ENCODE assay signal across 8 cellular contexts in the genomic region with DNA sequence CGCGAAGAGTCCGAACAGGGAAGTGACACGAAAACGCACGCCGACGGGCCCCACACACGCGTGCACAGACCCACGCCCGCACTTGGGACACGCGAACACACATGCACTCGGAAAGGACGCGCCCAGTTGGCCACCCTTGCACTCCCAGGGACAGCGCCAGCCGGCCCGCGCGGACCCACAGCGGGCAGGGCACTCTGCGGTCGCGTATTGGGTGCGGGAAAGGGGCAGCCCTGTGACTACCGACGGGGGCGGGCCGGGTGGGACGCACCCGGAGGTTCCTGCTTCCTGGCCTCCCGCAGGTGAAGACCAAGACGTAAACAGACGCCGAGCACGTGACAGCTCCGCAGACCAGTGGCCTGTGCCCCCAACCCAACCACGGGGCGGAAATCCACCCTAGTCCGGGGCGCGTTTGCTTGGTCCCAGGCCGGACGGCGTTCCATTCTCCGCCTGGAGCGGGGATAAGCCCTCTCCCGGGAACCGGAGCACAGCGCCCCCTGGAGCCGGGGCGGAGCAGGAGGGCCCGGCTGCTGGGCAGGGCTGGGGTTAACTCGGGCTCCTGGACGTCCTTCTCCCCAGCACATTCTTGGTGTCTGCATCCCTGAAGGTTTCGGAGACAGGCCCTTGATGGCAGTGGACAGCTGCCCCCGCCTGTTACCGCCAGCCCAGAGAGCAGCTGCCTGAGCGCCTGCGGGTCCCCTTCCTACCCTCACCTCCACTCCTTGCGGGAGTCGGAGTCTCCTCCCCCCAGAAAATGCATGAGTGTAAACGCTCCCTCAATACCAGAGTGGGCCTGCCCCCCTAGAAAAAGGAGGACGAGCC. TPM values are rescaled to one million over a fixed set of nuclear protein-coding genes. Genes with fewer than 3 reads are reported as not detected.
DNase-seq lines count a peak whose midpoint lies in the region; ATAC-seq and TF ChIP-seq lines count a peak whose summit lies in the region.

No MANE protein-coding gene starts in this region.

- peak overlapping the region; percentile 76 for H3K4me3 Mint-ChIP-seq in activated CD4-positive, alpha-beta memory T cell treated with anti-CD3 and anti-CD28 coated beads for 36 hours

- CTCF ChIA-PET in activated CD4-positive, alpha-beta memory T cell treated with anti-CD3 and anti-CD28 coated beads for 36 hours (lab: Charles Lee) = interaction anchor here (0.6 to 14.6 kb wide), 26 partner anchors 9 to 782 kb away, joined by 3 to 199 read pairs (median 3); partner anchors contain the start of genes HIF1AN, KAZALD1, MRPL43 and PDZD7

- peak overlapping the region; percentile 99 to 100 for H3K27ac ChIP-seq in lung (ENCODE audit: low read depth in 1 of 2, low read length in 1 of 2)

- peaks cover 6 to 18% of the 10 kb centered on the region in 2 donors for H3K4me1 ChIP-seq in lung (ENCODE audit: control insufficient read depth in 2 of 2, insufficient read depth in 2 of 2, low read length in 2 of 2)

- DNase-seq in GM06990 (ENCODE audit: extremely low read depth, insufficient read length) (peak; percentile 79), NCI-H460 (ENCODE audit: extremely low read depth, low read depth) (peak; percentile 72), ecto neural progenitor cell (ENCODE audit: low spot score) (peak; percentile 93), lung (ENCODE audit: low spot score) (peak; percentile 83)
- DNase-seq in activated CD4-positive, alpha-beta memory T cell treated with anti-CD3 and anti-CD28 coated beads for 36 hours = peak; percentile 79
- DNase-seq in stimulated activated CD4-positive, alpha-beta T cell treated with anti-CD3 and anti-CD28 coated beads, TNF-alpha, amount 100 ng/mL, for 24 hours (ENCODE audit: low read depth in 3 of 3) = peak; percentile 38 to 69 (median 44)

- H3K27me3 ChIP-seq in GM06990 (replicated peaks; ENCODE audit: control insufficient read depth, insufficient read depth, low read length) (no peaks in the 10 kb centered on the region), lung (ENCODE audit: control insufficient read depth, insufficient read depth) (no peaks in the 10 kb centered on the region)

- no peaks in the 10 kb centered on the region for H3K9me3 ChIP-seq in lung (ENCODE audit: control insufficient read depth in 2 of 2, insufficient read depth in 1 of 2, low read length in 1 of 2)

- peaks cover 3% of the 10 kb centered on the region; the same call in 1 of the 2 replicates for H3K36me3 ChIP-seq in GM06990 (ENCODE audit: control insufficient read depth, insufficient read depth, low read length)
- H3K36me3 ChIP-seq in lung (ENCODE audit: control insufficient read depth in 2 of 2, insufficient read depth in 2 of 2, low read length in 2 of 2) = peaks cover 0 to 16% of the 10 kb centered on the region in 2 donors

- TF ChIP-seq CTCF in GM06990 (IDR thresholded peaks at IDR 0.05; ENCODE audit: insufficient read depth, low read length, poor library complexity, severe bottlenecking) (peak; percentile 97), lung (IDR thresholded peaks at IDR 0.05; ENCODE audit: control extremely low read depth, extremely low read depth) (peak; percentile 35)

- peaks cover 20% of the 10 kb centered on the region for H3K4me1 Mint-ChIP-seq in activated CD4-positive, alpha-beta memory T cell treated with anti-CD3 and anti-CD28 coated beads for 36 hours (ENCODE audit: low read depth)

- H3K27ac Mint-ChIP-seq in activated CD4-positive, alpha-beta memory T cell treated with anti-CD3 and anti-CD28 coated beads for 36 hours = peak overlapping the region; percentile 79

- peaks cover 9% of the 10 kb centered on the region for H3K36me3 Mint-ChIP-seq in activated CD4-positive, alpha-beta memory T cell treated with anti-CD3 and anti-CD28 coated beads for 36 hours

- peak; percentile 32 for ATAC-seq in HG02642 (IDR thresholded peaks at IDR 0.05; ENCODE audit: poor library complexity, unreplicated experiment)
- peak; percentile 60 for ATAC-seq in lung (ENCODE audit: insufficient read depth, low FRiP score)
- no peak for ATAC-seq in GM18870 (IDR thresholded peaks at IDR 0.05; ENCODE audit: unreplicated experiment)

- H3K27me3 Mint-ChIP-seq in activated CD4-positive, alpha-beta memory T cell treated with anti-CD3 and anti-CD28 coated beads for 36 hours = no peaks in the 10 kb centered on the region

- H3K9me3 Mint-ChIP-seq in activated CD4-positive, alpha-beta memory T cell treated with anti-CD3 and anti-CD28 coated beads for 36 hours = no peaks in the 10 kb centered on the region

- 0% methylated on average over 55 to 66 of the region's 66 CpGs for WGBS in lung, 2 donors

- peak overlapping the region; percentile 92 for H3K4me3 ChIP-seq in GM06990 (replicated peaks; ENCODE audit: low read depth, low read length)
- peak overlapping the region; percentile 68 for H3K4me3 ChIP-seq in lung

- intact Hi-C loops in activated CD4-positive, alpha-beta memory T cell treated with anti-CD3 and anti-CD28 coated beads for 36 hours (cut with micrococcal nuclease) = loop anchor here (1.0 to 5.0 kb wide), 4 partner anchors 10 to 1505 kb away; partner anchors contain the start of genes ACTR1A, MRPL43, SLF2 and SUFU

- POLR2A ChIA-PET in activated CD4-positive, alpha-beta memory T cell treated with anti-CD3 and anti-CD28 coated beads for 36 hours (lab: Charles Lee) = interaction anchor here (0.7 to 1.2 kb wide), 5 partner anchors 9 to 35 kb away, joined by 3 to 6 read pairs (median 4); partner anchors contain the start of genes PDZD7 and SFXN3

RNA-seq across cellular contexts. Expression of gene LZTS2, which starts 2.0 kb away (rescaled TPM):
- total RNA-seq in NCI-H460 (2014; rRNA removed; shearing (Covaris generic)) = 49.2 and 51.6 TPM in 2 replicates
- 163 and 176 TPM in 2 replicates for polyA plus RNA-seq in NCI-H460 (2014; cell fraction: nucleus; rRNA removed)
- total RNA-seq in activated CD4-positive, alpha-beta memory T cell treated with anti-CD3 and anti-CD28 coated beads for 36 hours = 10 to 100 TPM; 12.0 to 12.5 TPM
- total RNA-seq in lung = 10 to 100 TPM; 53.2 to 58.0 TPM
- 10 to 100 TPM; 44.5 to 76.8 TPM for polyA plus RNA-seq in lung

RNA-seq across cellular contexts. Expression of gene TWNK, which starts 10.2 kb away (rescaled TPM):
- total RNA-seq in NCI-H460 (2014; rRNA removed; shearing (Covaris generic)) = 14.3 and 19.9 TPM in 2 replicates
- polyA plus RNA-seq in NCI-H460 (2014; cell fraction: nucleus; rRNA removed) = 14.9 and 31.6 TPM in 2 replicates
- total RNA-seq in activated CD4-positive, alpha-beta memory T cell treated with anti-CD3 and anti-CD28 coated beads for 36 hours = 10 to 100 TPM; 12.8 to 14.0 TPM
- total RNA-seq in lung = 1 to 10 TPM; 3.9 to 6.8 TPM
- polyA plus RNA-seq in lung = 1 to 10 TPM; 4.4 to 8.3 TPM

RNA-seq across cellular contexts. Expression of gene MRPL43, which starts 10.3 kb away (rescaled TPM):
- 72.4 and 78.9 TPM in 2 replicates for total RNA-seq in NCI-H460 (2014; rRNA removed; shearing (Covaris generic))
- polyA plus RNA-seq in NCI-H460 (2014; cell fraction: nucleus; rRNA removed) = 125 and 166 TPM in 2 replicates
- 10 to 100 TPM; 47.0 to 50.1 TPM for total RNA-seq in activated CD4-positive, alpha-beta memory T cell treated with anti-CD3 and anti-CD28 coated beads for 36 hours
- total RNA-seq in lung = 10 to 100 TPM; 43.6 to 74.4 TPM
- polyA plus RNA-seq in lung = 100 to 1,000 TPM in 1 of 2 donors, 10 to 100 TPM in 1; 94.6 to 105 TPM

RNA-seq across cellular contexts. Expression of gene SEMA4G, which starts 28.3 kb away (rescaled TPM):
- 1.1 and 1.7 TPM in 2 replicates for total RNA-seq in NCI-H460 (2014; rRNA removed; shearing (Covaris generic))
- 1.2 and 1.9 TPM in 2 replicates for polyA plus RNA-seq in NCI-H460 (2014; cell fraction: nucleus; rRNA removed)
- total RNA-seq in activated CD4-positive, alpha-beta memory T cell treated with anti-CD3 and anti-CD28 coated beads for 36 hours = under 1 TPM; 0.58 to 0.74 TPM
- 1 to 10 TPM; 3.0 to 7.4 TPM for total RNA-seq in lung
- 1 to 10 TPM; 1.2 to 2.5 TPM for polyA plus RNA-seq in lung

RNA-seq across cellular contexts. Expression of gene PDZD7, which starts 33.4 kb away (rescaled TPM):
- 0.52 and 0.55 TPM in 2 replicates for total RNA-seq in NCI-H460 (2014; rRNA removed; shearing (Covaris generic))
- polyA plus RNA-seq in NCI-H460 (2014; cell fraction: nucleus; rRNA removed) = 1.3 and 3.2 TPM in 2 replicates
- under 1 TPM; 0.31 to 0.93 TPM for total RNA-seq in activated CD4-positive, alpha-beta memory T cell treated with anti-CD3 and anti-CD28 coated beads for 36 hours
- 1 to 10 TPM in 1 of 2 donors, under 1 TPM in 1; 0.09 to 1.3 TPM for total RNA-seq in lung
- polyA plus RNA-seq in lung = under 1 TPM; 0.27 to 0.83 TPM
